In the genomic region with DNA sequence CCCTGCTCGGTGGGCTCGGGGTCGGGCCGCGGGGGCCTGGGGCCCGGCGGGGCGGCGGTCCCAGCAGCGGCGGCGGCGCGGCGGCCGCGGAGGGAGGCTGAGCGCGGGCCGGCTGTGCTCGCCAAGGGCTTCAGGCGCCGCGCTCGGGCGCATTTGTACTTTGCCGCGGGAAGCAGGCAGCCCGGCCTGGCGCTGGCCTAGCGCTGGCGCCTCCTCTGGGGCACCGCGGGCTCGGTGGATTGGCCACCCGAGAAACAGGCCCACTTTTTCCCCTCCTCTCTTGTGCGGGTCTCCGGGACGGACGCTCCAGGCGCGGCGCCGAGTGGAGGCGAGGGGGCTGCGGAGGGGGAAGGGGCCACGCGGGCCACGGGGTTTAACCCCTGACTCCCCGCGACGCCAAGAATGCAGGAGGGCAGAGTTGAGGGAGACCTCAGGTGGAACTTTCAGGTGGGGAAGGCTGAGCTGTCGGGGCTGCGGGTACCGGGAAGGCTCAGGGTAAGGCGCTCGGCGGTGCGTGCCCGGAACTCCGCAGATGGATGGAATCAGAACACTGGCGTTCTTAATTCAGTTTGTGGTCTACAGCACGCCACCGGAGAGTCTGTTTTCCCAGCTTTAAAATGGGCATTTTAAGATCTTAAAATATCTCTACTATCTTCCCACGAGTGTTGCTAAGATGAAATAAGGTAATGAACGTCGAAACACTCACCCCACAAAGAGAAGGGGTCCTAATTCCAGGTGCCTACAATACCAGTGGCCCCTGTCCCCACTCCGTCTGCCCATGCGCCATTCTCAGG, we compare ENCODE assay signal across 9 cellular contexts. TPM values are rescaled to one million over a fixed set of nuclear protein-coding genes. Genes with fewer than 3 reads are reported as not detected.
DNase-seq lines count a peak whose midpoint lies in the region; ATAC-seq lines count a peak whose summit lies in the region.
"Had no signal": no experiment of that assay in that cellular context is flagged by ENCODE, and none has a peak within 500 bp of the region (broad histone marks: within the 10 kb centered on the region; RNA-seq: fewer than 3 reads in every experiment).

A gene with protein sequence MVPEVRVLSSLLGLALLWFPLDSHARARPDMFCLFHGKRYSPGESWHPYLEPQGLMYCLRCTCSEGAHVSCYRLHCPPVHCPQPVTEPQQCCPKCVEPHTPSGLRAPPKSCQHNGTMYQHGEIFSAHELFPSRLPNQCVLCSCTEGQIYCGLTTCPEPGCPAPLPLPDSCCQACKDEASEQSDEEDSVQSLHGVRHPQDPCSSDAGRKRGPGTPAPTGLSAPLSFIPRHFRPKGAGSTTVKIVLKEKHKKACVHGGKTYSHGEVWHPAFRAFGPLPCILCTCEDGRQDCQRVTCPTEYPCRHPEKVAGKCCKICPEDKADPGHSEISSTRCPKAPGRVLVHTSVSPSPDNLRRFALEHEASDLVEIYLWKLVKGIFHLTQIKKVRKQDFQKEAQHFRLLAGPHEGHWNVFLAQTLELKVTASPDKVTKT (minus strand): TSS at position 126 of the 794 bp plus-strand sequence. CDS start 538 bp downstream, outside the sequence.

- no peak within 1 kb of the TSS for H2AK5ac ChIP-seq in mesenchymal stem cell (ENCODE audit: low read length, severe bottlenecking)

- peak within 1 kb of the TSS in 1 of 2 experiments; percentile 42 for H3K23ac ChIP-seq in mesenchymal stem cell (ENCODE audit: low read length in 2 of 2)

- H3K4me1 ChIP-seq in mesenchymal stem cell (ENCODE audit: control insufficient read depth, insufficient read depth, low read depth, low read length), result peaks cover 11% of the 10 kb centered on the region
- H3K4me1 ChIP-seq in urinary bladder (ENCODE audit: insufficient read depth), result no peaks in the 10 kb centered on the region

- H3K4me3 Mint-ChIP-seq in activated T-cell treated with anti-CD3 and anti-CD28 coated beads, Interleukin-2, amount 50 U/mL, for 4 hours, result no peak within 1 kb of the TSS
- no peak within 1 kb of the TSS for H3K4me3 Mint-ChIP-seq in T-helper 2 cell treated with Interferon-gamma antibody and Interleukin-4, amounts not matched to agents 5 μg/mL and 100 μg/mL, for 36 hours

- H3K27ac ChIP-seq in mesenchymal stem cell (ENCODE audit: low read length, poor library complexity, severe bottlenecking) (no peak within 1 kb of the TSS), urinary bladder (ENCODE audit: low read depth) (no peak within 1 kb of the TSS)

- no peak within 1 kb of the TSS for H3K18ac ChIP-seq in mesenchymal stem cell (ENCODE audit: low read depth in 1 of 2, low read length in 2 of 2)

- no peak within 1 kb of the TSS for H4K91ac ChIP-seq in mesenchymal stem cell (ENCODE audit: low read length)

- H3K4me2 ChIP-seq in mesenchymal stem cell (ENCODE audit: low read length, poor library complexity, severe bottlenecking), result peak within 1 kb of the TSS; percentile 82

- no peak within 1 kb of the TSS for H3K4ac ChIP-seq in mesenchymal stem cell (ENCODE audit: low read depth in 1 of 2, low read length in 2 of 2)

- no peaks in the 10 kb centered on the region for H3K9me3 ChIP-seq in mesenchymal stem cell (ENCODE audit: control insufficient read depth, low read length)

- no peak within 1 kb of the TSS for H2AFZ ChIP-seq in mesenchymal stem cell (ENCODE audit: low read depth, low read length)

- H3K36me3 ChIP-seq in mesenchymal stem cell (ENCODE audit: control insufficient read depth in 1 of 2, insufficient read depth in 2 of 2, low read depth in 1 of 2, low read length in 2 of 2) (no peaks in the 10 kb centered on the region), urinary bladder (ENCODE audit: insufficient read depth) (no peaks in the 10 kb centered on the region)

- no peak within 1 kb of the TSS for H2BK15ac ChIP-seq in mesenchymal stem cell (ENCODE audit: low read depth, poor library complexity, severe bottlenecking)

- 30% methylated on average over 21 of the region's 69 CpGs for WGBS in mesenchymal stem cell
- 10% methylated on average over 69 of the region's 69 CpGs for WGBS in urinary bladder

- no peak for DNase-seq in activated T-cell treated with anti-CD3 and anti-CD28 coated beads, Interleukin-2, amount 50 U/mL, for 4 hours
- DNase-seq in activated T-cell treated with anti-CD3 and anti-CD28 coated beads, Interleukin-2, amount 50 U/mL, for 1 hour, result no peak
- peak; percentile 60 for DNase-seq in dermis blood vessel endothelial cell
- DNase-seq in mesenchymal stem cell, result peak; percentile 18
- no peak for DNase-seq in T-helper 2 cell treated with Interferon-gamma antibody and Interleukin-4, amounts not matched to agents 5 μg/mL and 100 μg/mL, for 36 hours (ENCODE audit: low spot score)
- DNase-seq in OCI-M2 (lab: John Stamatoyannopoulos, UW; ENCODE audit: unreplicated experiment), result no peak
- no peak for DNase-seq in stimulated activated CD4-positive, alpha-beta T cell treated with anti-CD3 and anti-CD28 coated beads, Interleukin-15, amount 100 ng/mL, for 24 hours
- DNase-seq: stimulated activated CD4-positive, alpha-beta T cell treated with anti-CD3 and anti-CD28 coated beads, Interleukin-2, amount 100 ng/mL, for 48 hours had no signal

- H3K36me3 Mint-ChIP-seq in activated T-cell treated with anti-CD3 and anti-CD28 coated beads, Interleukin-2, amount 50 U/mL, for 4 hours (ENCODE audit: insufficient read depth), result no peaks in the 10 kb centered on the region
- H3K36me3 Mint-ChIP-seq in T-helper 2 cell treated with Interferon-gamma antibody and Interleukin-4, amounts not matched to agents 5 μg/mL and 100 μg/mL, for 36 hours (ENCODE audit: low read depth), result no peaks in the 10 kb centered on the region

- H4K8ac ChIP-seq in mesenchymal stem cell (ENCODE audit: low read length), result no peak within 1 kb of the TSS

- peaks cover 11% of the 10 kb centered on the region for H3K4me1 Mint-ChIP-seq in activated T-cell treated with anti-CD3 and anti-CD28 coated beads, Interleukin-2, amount 50 U/mL, for 4 hours (ENCODE audit: low read depth)
- H3K4me1 Mint-ChIP-seq in T-helper 2 cell treated with Interferon-gamma antibody and Interleukin-4, amounts not matched to agents 5 μg/mL and 100 μg/mL, for 36 hours (ENCODE audit: low read depth), result peaks cover 1% of the 10 kb centered on the region

- H3K14ac ChIP-seq in mesenchymal stem cell (ENCODE audit: low read length in 2 of 2), result no peak within 1 kb of the TSS

- no peak within 1 kb of the TSS for H2BK12ac ChIP-seq in mesenchymal stem cell (ENCODE audit: low read length in 2 of 2)

- H3K27me3 ChIP-seq in mesenchymal stem cell (ENCODE audit: control insufficient read depth in 1 of 2, insufficient read depth in 1 of 2, low read length in 2 of 2), result peaks cover 73 to 76% of the 10 kb centered on the region in 2 experiments

- no peak within 1 kb of the TSS for H2BK120ac ChIP-seq in mesenchymal stem cell (ENCODE audit: low read depth, low read length)

- H3K9me3 Mint-ChIP-seq in activated T-cell treated with anti-CD3 and anti-CD28 coated beads, Interleukin-2, amount 50 U/mL, for 4 hours, result no peaks in the 10 kb centered on the region
- no peaks in the 10 kb centered on the region for H3K9me3 Mint-ChIP-seq in T-helper 2 cell treated with Interferon-gamma antibody and Interleukin-4, amounts not matched to agents 5 μg/mL and 100 μg/mL, for 36 hours

- no peak within 1 kb of the TSS for H3K9ac ChIP-seq in mesenchymal stem cell (ENCODE audit: low read length)

- peaks cover 58% of the 10 kb centered on the region for H3K27me3 Mint-ChIP-seq in activated T-cell treated with anti-CD3 and anti-CD28 coated beads, Interleukin-2, amount 50 U/mL, for 4 hours (ENCODE audit: low read depth)
- H3K27me3 Mint-ChIP-seq in T-helper 2 cell treated with Interferon-gamma antibody and Interleukin-4, amounts not matched to agents 5 μg/mL and 100 μg/mL, for 36 hours (ENCODE audit: low read depth), result peaks cover 70% of the 10 kb centered on the region

- peak; percentile 26 to 35 for ATAC-seq in activated T-cell treated with anti-CD3 and anti-CD28 coated beads, Interleukin-2, amount 50 U/mL, for 4 hours

- no peak within 1 kb of the TSS for H2BK5ac ChIP-seq in mesenchymal stem cell (ENCODE audit: low read depth, low read length, poor library complexity, severe bottlenecking)

- no peaks in the 10 kb centered on the region for H3K79me1 ChIP-seq in mesenchymal stem cell (replicated peaks; ENCODE audit: low read length, poor library complexity, severe bottlenecking)

- H3K4me3 ChIP-seq in mesenchymal stem cell (ENCODE audit: insufficient read depth in 1 of 2, low read depth in 1 of 2, low read length in 2 of 2) (peak within 1 kb of the TSS in 1 of 2 experiments; percentile 59), urinary bladder (ENCODE audit: low read depth, low read length) (peak within 1 kb of the TSS; percentile 23)

- no peak within 1 kb of the TSS for H3K27ac Mint-ChIP-seq in T-helper 2 cell treated with Interferon-gamma antibody and Interleukin-4, amounts not matched to agents 5 μg/mL and 100 μg/mL, for 36 hours

RNA-seq across cellular contexts. Expression of the gene that starts here (rescaled TPM):
- total RNA-seq in activated T-cell treated with anti-CD3 and anti-CD28 coated beads, Interleukin-2, amount 50 U/mL, for 4 hours, result not detected
- 1.9 TPM in 1 of 2 replicates, not detected in the other for total RNA-seq in dermis blood vessel endothelial cell
- not detected for polyA plus RNA-seq in mesenchymal stem cell (2013, experiment 1 of 2)
- polyA plus RNA-seq in mesenchymal stem cell (2013, experiment 2 of 2), result not detected
- 0.69 TPM for total RNA-seq in urinary bladder
- polyA plus RNA-seq in urinary bladder, result 72.8 TPM

Comparison
In these comparisons a context has a peak if more than half of its experiments do, and no peak if none do; other contexts are left out.
1. Peak in ATAC-seq in activated T-cell treated with anti-CD3 and anti-CD28 coated beads, Interleukin-2, amount 50 U/mL, for 4 hours; RNA of the gene not detected or under 1 TPM.
2. DNase-seq: peak in dermis blood vessel endothelial cell (single experiment) and mesenchymal stem cell (single experiment); none in activated T-cell treated with anti-CD3 and anti-CD28 coated beads, Interleukin-2, amount 50 U/mL, for 4 hours (single experiment), activated T-cell treated with anti-CD3 and anti-CD28 coated beads, Interleukin-2, amount 50 U/mL, for 1 hour (single experiment), T-helper 2 cell treated with Interferon-gamma antibody and Interleukin-4, amounts not matched to agents 5 μg/mL and 100 μg/mL, for 36 hours (single experiment), OCI-M2 (single experiment) and stimulated activated CD4-positive, alpha-beta T cell treated with anti-CD3 and anti-CD28 coated beads, Interleukin-15, amount 100 ng/mL, for 24 hours (single experiment).